8 cellular contexts compared by ENCODE assay signal in the genomic region with DNA sequence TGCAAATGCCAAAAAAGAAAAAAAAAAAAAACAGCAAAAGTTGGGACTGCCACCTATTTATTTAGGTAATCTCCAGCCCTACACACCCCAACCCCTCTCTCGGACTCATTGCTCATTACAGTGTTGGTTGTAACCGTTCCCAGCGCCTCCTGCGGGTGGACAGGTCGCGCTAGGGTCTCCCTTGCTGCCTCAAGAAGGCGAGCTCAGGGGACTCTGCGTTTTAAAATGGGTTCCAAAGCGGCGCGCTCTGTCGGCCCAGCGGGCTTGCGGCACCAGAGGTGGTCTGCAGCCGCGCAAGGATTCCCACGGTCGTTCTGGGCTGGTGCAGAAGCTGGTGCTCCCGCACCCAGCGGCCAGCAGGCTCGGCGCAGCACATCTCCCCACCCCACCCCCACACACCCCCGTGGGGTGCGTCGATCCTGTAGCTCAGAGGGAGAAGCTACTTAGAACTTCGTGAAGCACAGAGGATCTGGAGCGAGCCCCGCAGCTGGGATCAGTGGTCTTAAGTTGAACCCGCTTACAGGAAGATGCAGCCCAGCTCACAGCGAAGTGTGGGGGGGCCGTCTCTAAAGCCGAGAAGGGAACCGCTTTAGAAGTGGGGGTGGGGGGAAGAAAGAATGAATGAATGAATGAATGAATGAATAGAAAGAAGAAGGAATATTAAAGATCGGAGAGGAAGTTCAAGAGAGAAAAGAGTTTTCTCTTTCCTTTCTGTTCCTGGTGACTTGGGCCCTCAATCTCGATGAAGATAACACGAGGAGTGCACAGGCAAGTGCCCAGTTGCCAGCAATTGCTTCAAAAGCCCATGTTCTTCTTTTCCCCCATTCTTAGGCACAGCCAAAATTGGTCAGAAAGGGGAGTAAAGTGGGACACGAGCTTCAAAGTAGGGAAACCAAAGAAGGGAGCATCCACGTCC. TPM values are rescaled to one million over a fixed set of nuclear protein-coding genes. Genes with fewer than 3 reads are reported as not detected.
A peak's percentile ranks its signal among the peaks of the same experiment; 100 is the strongest.
DNase-seq lines count a peak whose midpoint lies in the region; ATAC-seq and TF ChIP-seq lines count a peak whose summit lies in the region.

No MANE protein-coding gene starts in this region.

- no peak for TF ChIP-seq CTCF in lower lobe of right lung (IDR thresholded peaks at IDR 0.05)

- ATAC-seq in lower lobe of right lung (no peak), GM18873 (IDR thresholded peaks at IDR 0.05; ENCODE audit: low FRiP score, unreplicated experiment) (no peak), HG03097 (IDR thresholded peaks at IDR 0.05; ENCODE audit: low FRiP score, unreplicated experiment) (no peak), GM21447 (IDR thresholded peaks at IDR 0.05; ENCODE audit: unreplicated experiment) (no peak)

- no peak overlapping the region for H3K27ac Mint-ChIP-seq in activated naive CD8-positive, alpha-beta T cell treated with anti-CD3 and anti-CD28 coated beads for 36 hours

- intact Hi-C loops in lower lobe of right lung (cut with DNase I) = no loop called here

- H3K36me3 Mint-ChIP-seq in activated naive CD8-positive, alpha-beta T cell treated with anti-CD3 and anti-CD28 coated beads for 36 hours = peaks cover 26% of the 10 kb centered on the region

- peaks cover 23% of the 10 kb centered on the region for H3K9me3 Mint-ChIP-seq in activated naive CD8-positive, alpha-beta T cell treated with anti-CD3 and anti-CD28 coated beads for 36 hours

- H3K4me3 Mint-ChIP-seq in activated naive CD8-positive, alpha-beta T cell treated with anti-CD3 and anti-CD28 coated beads for 36 hours = peak overlapping the region; percentile 56

- H3K27me3 ChIP-seq in lower lobe of right lung (ENCODE audit: low read depth) = peaks cover 96% of the 10 kb centered on the region

- H3K4me3 ChIP-seq in lower lobe of right lung = peak overlapping the region; percentile 17

- DNase-seq in AG20443 (ENCODE audit: low spot score) (peak; percentile 44), H4 (ENCODE audit: low spot score) (peak; percentile 64), lower lobe of right lung (no peak)
- no peak for DNase-seq in activated naive CD8-positive, alpha-beta T cell treated with anti-CD3 and anti-CD28 coated beads for 36 hours
- DNase-seq in stimulated activated CD4-positive, alpha-beta T cell treated with anti-CD3 and anti-CD28 coated beads, Interleukin-12 subunit alpha, Interleukin-12 subunit beta, amount 100 ng/mL, for 4 hours = no peak

- H3K36me3 ChIP-seq in lower lobe of right lung = no peaks in the 10 kb centered on the region

- H3K4me1 Mint-ChIP-seq in activated naive CD8-positive, alpha-beta T cell treated with anti-CD3 and anti-CD28 coated beads for 36 hours = peaks cover 41% of the 10 kb centered on the region

- peaks cover 95% of the 10 kb centered on the region for H3K27me3 Mint-ChIP-seq in activated naive CD8-positive, alpha-beta T cell treated with anti-CD3 and anti-CD28 coated beads for 36 hours

- no peaks in the 10 kb centered on the region for H3K9me3 ChIP-seq in lower lobe of right lung

- H3K4me1 ChIP-seq in lower lobe of right lung = peaks cover 42% of the 10 kb centered on the region

- no peak overlapping the region for H3K27ac ChIP-seq in lower lobe of right lung

RNA-seq across cellular contexts. Expression of gene TFAP2A, which starts 0.8 kb away (rescaled TPM):
- 5.0 and 5.4 TPM in 2 replicates for total RNA-seq in H4 (2014; rRNA removed; shearing (Covaris generic))
- under 1 TPM in 1 of 2 experiments, not detected in 1; 0.10 TPM for total RNA-seq in activated naive CD8-positive, alpha-beta T cell treated with anti-CD3 and anti-CD28 coated beads for 36 hours
- total RNA-seq in lower lobe of right lung = 0.47 TPM

Comparison
In these comparisons a context has a peak if more than half of its experiments do, and no peak if none do; other contexts are left out.
1. DNase-seq: peak in AG20443 (single experiment) and H4 (single experiment); none in activated naive CD8-positive, alpha-beta T cell treated with anti-CD3 and anti-CD28 coated beads for 36 hours (single experiment), lower lobe of right lung (single experiment) and stimulated activated CD4-positive, alpha-beta T cell treated with anti-CD3 and anti-CD28 coated beads, Interleukin-12 subunit alpha, Interleukin-12 subunit beta, amount 100 ng/mL, for 4 hours (single experiment).